Comparison of ENCODE assay signal across 1 cellular context in genomic region chr5:62432618-62433064, GRCh38.
A peak's percentile ranks its signal among the peaks of the same experiment; 100 is the strongest.
TF ChIP-seq lines count a peak whose summit lies in the region.

No MANE protein-coding gene starts in this region.

TF ChIP-seq in IMR-90, 13 proteins besides CTCF, POLR2A, EP300 and RAD21:
- no peak for TF ChIP-seq RFX5 (IDR thresholded peaks at IDR 0.05; ENCODE audit: low read depth, low read length)
- no peak for TF ChIP-seq CHD1 (IDR thresholded peaks at IDR 0.05; ENCODE audit: low read depth, low read length)
- TF ChIP-seq CEBPB (IDR thresholded peaks at IDR 0.05; ENCODE audit: low read depth, low read length): 0 out of 2 replicates have a peak, but pooled peaks have one; percentile 13
- no peak for TF ChIP-seq MAZ (IDR thresholded peaks at IDR 0.05; ENCODE audit: borderline replicate concordance, low read depth, low read length)
